ENCODE assay signal across 1 cellular context in genomic region chr10:71725998-71726672, GRCh38.
TF ChIP-seq lines count a peak whose summit lies in the region.

No MANE protein-coding gene starts in this region.

TF ChIP-seq in HEK293T, 16 proteins besides CTCF, POLR2A, EP300 and RAD21 (continued from another document):
- no peak for TF ChIP-seq HDGF (IDR thresholded peaks at IDR 0.05; ENCODE audit: borderline replicate concordance)
- TF ChIP-seq PKNOX1 (IDR thresholded peaks at IDR 0.05) = no peak
- no peak for TF ChIP-seq LEF1 (IDR thresholded peaks at IDR 0.05; ENCODE audit: borderline replicate concordance)
- TF ChIP-seq ARNT (IDR thresholded peaks at IDR 0.05) = no peak
- TF ChIP-seq FOXM1 (IDR thresholded peaks at IDR 0.05; ENCODE audit: borderline replicate concordance) = no peak
- no peak for TF ChIP-seq ELF4 (IDR thresholded peaks at IDR 0.05)
TF ChIP-seq in HEK293T: peak in this region for 0.
